Comparison of ENCODE assay signal across 8 cellular contexts in the genomic region with DNA sequence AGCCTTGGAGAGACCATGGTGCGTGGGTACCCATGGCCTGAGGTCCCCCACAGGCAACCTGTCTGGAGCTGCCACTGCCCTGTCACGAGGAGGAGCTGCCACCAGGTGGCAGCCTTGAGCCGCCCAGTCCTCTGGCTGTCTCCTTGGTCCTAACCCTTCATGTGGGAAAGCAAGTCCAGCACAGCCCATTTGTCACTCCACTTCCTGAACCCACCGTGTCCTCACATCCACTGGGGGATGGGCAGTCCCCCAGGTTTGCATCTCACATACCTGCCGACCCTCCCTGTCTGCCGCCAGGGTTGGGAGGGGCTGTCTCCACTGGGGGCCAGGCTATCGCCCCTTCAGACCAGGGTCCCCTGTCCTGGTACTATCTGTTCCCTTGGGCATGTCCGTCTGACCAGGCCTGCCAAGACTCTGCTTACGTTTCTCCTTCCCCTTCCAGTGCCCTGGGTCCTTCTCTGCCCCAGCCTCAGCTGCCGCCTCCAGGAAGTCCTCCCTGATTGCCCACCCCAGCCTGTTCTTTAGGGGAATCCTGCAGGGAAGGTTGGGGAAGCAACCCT. TPM values are rescaled to one million over a fixed set of nuclear protein-coding genes. Genes with fewer than 3 reads are reported as not detected.
DNase-seq lines count a peak whose midpoint lies in the region; ATAC-seq and TF ChIP-seq lines count a peak whose summit lies in the region.

No MANE protein-coding gene starts in this region.

- H3K4me1 Mint-ChIP-seq in activated CD4-positive, alpha-beta T cell treated with anti-CD3 and anti-CD28 coated beads, Interleukin-2, amount 10 ng/mL, durations not matched to agents 7 days and 5 days: peaks cover 21% of the 10 kb centered on the region

- H3K9me3 Mint-ChIP-seq in activated CD4-positive, alpha-beta T cell treated with anti-CD3 and anti-CD28 coated beads, Interleukin-2, amount 10 ng/mL, durations not matched to agents 7 days and 5 days: no peaks in the 10 kb centered on the region

- H3K4me3 ChIP-seq in AG10803 (ENCODE audit: low read length) (no peak overlapping the region), liver (ENCODE audit: low read depth in 1 of 3, low read length in 3 of 3) (no peak overlapping the region)

- H3K27me3 ChIP-seq in liver (ENCODE audit: control insufficient read depth in 4 of 4, insufficient read depth in 4 of 4, low read length in 3 of 4): no peaks in the 10 kb centered on the region

- no peaks in the 10 kb centered on the region for H3K9me3 ChIP-seq in liver (ENCODE audit: control insufficient read depth in 4 of 4, low read length in 3 of 4)

- H3K36me3 Mint-ChIP-seq in activated CD4-positive, alpha-beta T cell treated with anti-CD3 and anti-CD28 coated beads, Interleukin-2, amount 10 ng/mL, durations not matched to agents 7 days and 5 days (ENCODE audit: low read depth): peaks cover 20% of the 10 kb centered on the region

- peak overlapping the region; percentile 39 for H3K27ac ChIP-seq in cingulate gyrus (ENCODE audit: low read depth, low read length)
- no peak overlapping the region for H3K27ac ChIP-seq in liver (ENCODE audit: low read depth in 1 of 2, low read length in 2 of 2)

- H3K9ac ChIP-seq in liver (ENCODE audit: low read depth in 1 of 2, low read length in 2 of 2): no peak overlapping the region

- H3K36me3 ChIP-seq in liver (ENCODE audit: control insufficient read depth in 4 of 4, insufficient read depth in 3 of 4, low read depth in 1 of 4, low read length in 3 of 4): peaks cover 0 to 5% (median 4%) of the 10 kb centered on the region in 4 donors

- peak; percentile 95 to 97 for TF ChIP-seq RAD21 in liver (IDR thresholded peaks at IDR 0.05)

- H3K4me3 Mint-ChIP-seq in activated CD4-positive, alpha-beta T cell treated with anti-CD3 and anti-CD28 coated beads, Interleukin-2, amount 10 ng/mL, durations not matched to agents 7 days and 5 days: no peak overlapping the region

- WGBS in liver: 30% methylated on average over 10 of the region's 10 CpGs

- peaks cover 6 to 46% (median 37%) of the 10 kb centered on the region in 4 donors for H3K4me1 ChIP-seq in liver (ENCODE audit: control insufficient read depth in 4 of 4, insufficient read depth in 4 of 4, low read length in 3 of 4)

- CTCF ChIA-PET in activated CD4-positive, alpha-beta T cell treated with anti-CD3 and anti-CD28 coated beads, Interleukin-2, amount 10 ng/mL, durations not matched to agents 7 days and 5 days (lab: Charles Lee): interaction anchor here (0.6 to 2.1 kb wide), 14 partner anchors 11 to 626 kb away, joined by 3 to 14 read pairs (median 4); a partner anchor contains a TSS

- POLR2A ChIA-PET in activated CD4-positive, alpha-beta T cell treated with anti-CD3 and anti-CD28 coated beads, Interleukin-2, amount 10 ng/mL, durations not matched to agents 7 days and 5 days (lab: Charles Lee): interaction anchor here (0.6 kb wide), 1 partner anchor 124 kb away, joined by 7 read pairs; no protein-coding TSS in a partner anchor

- no peak for ATAC-seq in GM19397 (IDR thresholded peaks at IDR 0.05; ENCODE audit: unreplicated experiment)

- peak overlapping the region; percentile 60 for H3K27ac Mint-ChIP-seq in activated CD4-positive, alpha-beta T cell treated with anti-CD3 and anti-CD28 coated beads, Interleukin-2, amount 10 ng/mL, durations not matched to agents 7 days and 5 days

- TF ChIP-seq CTCF in AG10803 (conservative IDR thresholded peaks at IDR 0.05; ENCODE audit: low read length): peak; percentile 84
- peak; percentile 94 for TF ChIP-seq CTCF in liver (IDR thresholded peaks at IDR 0.05; ENCODE audit: low read depth, low read length, missing input control)

- peaks cover 8% of the 10 kb centered on the region for H3K27me3 Mint-ChIP-seq in activated CD4-positive, alpha-beta T cell treated with anti-CD3 and anti-CD28 coated beads, Interleukin-2, amount 10 ng/mL, durations not matched to agents 7 days and 5 days

- DNase-seq in AG10803 (ENCODE audit: low read depth) (peak; percentile 76), GOT3 (lab: John Stamatoyannopoulos, UW) (peak; percentile 21), NCI-H345 (lab: John Stamatoyannopoulos, UW) (peak; percentile 68)
- DNase-seq in activated CD4-positive, alpha-beta T cell treated with anti-CD3 and anti-CD28 coated beads, Interleukin-2, amount 10 ng/mL, durations not matched to agents 7 days and 5 days: peak; percentile 80
- DNase-seq in stimulated activated CD4-positive, alpha-beta T cell treated with anti-CD3 and anti-CD28 coated beads, TNF-alpha, amount 100 ng/mL, for 4 hours (ENCODE audit: low read depth in 3 of 3): peak; percentile 60 to 64 (median 62)

TF ChIP-seq in liver, 16 proteins besides CTCF, POLR2A, EP300 and RAD21:
- TF ChIP-seq HNF4G (IDR thresholded peaks at IDR 0.05): no peak
- TF ChIP-seq FOXA1 (IDR thresholded peaks at IDR 0.05): no peak
- no peak for TF ChIP-seq NR2F2 (IDR thresholded peaks at IDR 0.05)
- no peak for TF ChIP-seq JUND (IDR thresholded peaks at IDR 0.05)
- TF ChIP-seq FOXA2 (IDR thresholded peaks at IDR 0.05): no peak
- TF ChIP-seq, protein P1, sequence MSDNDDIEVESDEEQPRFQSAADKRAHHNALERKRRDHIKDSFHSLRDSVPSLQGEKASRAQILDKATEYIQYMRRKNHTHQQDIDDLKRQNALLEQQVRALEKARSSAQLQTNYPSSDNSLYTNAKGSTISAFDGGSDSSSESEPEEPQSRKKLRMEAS (IDR thresholded peaks at IDR 0.05): no peak
- no peak for TF ChIP-seq GABPA (IDR thresholded peaks at IDR 0.05 in 1 of 2, conservative IDR thresholded peaks at IDR 0.05 in 1 of 2)
- no peak for TF ChIP-seq HNF4A (conservative IDR thresholded peaks at IDR 0.05)

RNA-seq across cellular contexts. Expression of a gene that starts 4.5 kb away (rescaled TPM):
- total RNA-seq in activated CD4-positive, alpha-beta T cell treated with anti-CD3 and anti-CD28 coated beads, Interleukin-2, amount 10 ng/mL, durations not matched to agents 7 days and 5 days: 10 to 100 TPM; 47.8 to 51.5 TPM
- 10 to 100 TPM; 14.6 to 15.7 TPM for total RNA-seq in liver
- polyA plus RNA-seq in liver: 10 to 100 TPM; 51.9 to 79.8 TPM

RNA-seq across cellular contexts. Expression of a gene that starts 5.8 kb away (rescaled TPM):
- total RNA-seq in activated CD4-positive, alpha-beta T cell treated with anti-CD3 and anti-CD28 coated beads, Interleukin-2, amount 10 ng/mL, durations not matched to agents 7 days and 5 days: not detected
- total RNA-seq in liver: 1 to 10 TPM in 1 of 2 donors, under 1 TPM in 1; 0.98 to 6.2 TPM
- polyA plus RNA-seq in liver: 1 to 10 TPM; 2.5 to 9.8 TPM

RNA-seq across cellular contexts. Expression of a gene that starts 10.7 kb away (rescaled TPM):
- total RNA-seq in activated CD4-positive, alpha-beta T cell treated with anti-CD3 and anti-CD28 coated beads, Interleukin-2, amount 10 ng/mL, durations not matched to agents 7 days and 5 days: 100 to 1,000 TPM; 169 to 224 TPM
- total RNA-seq in liver: 100 to 1,000 TPM in 1 of 2 donors, 10 to 100 TPM in 1; 80.5 to 135 TPM
- polyA plus RNA-seq in liver: 100 to 1,000 TPM in 1 of 2 donors, 10 to 100 TPM in 1; 41.1 to 113 TPM

RNA-seq across cellular contexts. Expression of a gene that starts 31.5 kb away (rescaled TPM):
- total RNA-seq in activated CD4-positive, alpha-beta T cell treated with anti-CD3 and anti-CD28 coated beads, Interleukin-2, amount 10 ng/mL, durations not matched to agents 7 days and 5 days: 10 to 100 TPM; 58.0 to 65.7 TPM
- 10 to 100 TPM in 1 of 2 donors, 1 to 10 TPM in 1; 9.1 to 22.9 TPM for total RNA-seq in liver
- polyA plus RNA-seq in liver: 10 to 100 TPM in 1 of 2 donors, 1 to 10 TPM in 1; 2.9 to 14.6 TPM

RNA-seq across cellular contexts. Expression of a gene that starts 38.3 kb away (rescaled TPM):
- total RNA-seq in activated CD4-positive, alpha-beta T cell treated with anti-CD3 and anti-CD28 coated beads, Interleukin-2, amount 10 ng/mL, durations not matched to agents 7 days and 5 days: 100 to 1,000 TPM; 151 to 166 TPM
- total RNA-seq in liver: 10 to 100 TPM; 20.2 to 44.5 TPM
- polyA plus RNA-seq in liver: 100 to 1,000 TPM; 246 to 315 TPM

Comparison
In these comparisons a context has a peak if more than half of its experiments do, and no peak if none do; other contexts are left out.
1. DNase-seq: peak in every context shown above with its lines; median percentile 80 in activated CD4-positive, alpha-beta T cell treated with anti-CD3 and anti-CD28 coated beads, Interleukin-2, amount 10 ng/mL, durations not matched to agents 7 days and 5 days; 76 in AG10803; 68 in NCI-H345; 62 in stimulated activated CD4-positive, alpha-beta T cell treated with anti-CD3 and anti-CD28 coated beads, TNF-alpha, amount 100 ng/mL, for 4 hours; 21 in GOT3.